In genomic region chr1:32048440-32048839, GRCh38 we compare ENCODE assay signal across 18 cellular contexts.
"Had no signal": no experiment of that assay in that cellular context is flagged by ENCODE, and none has a peak within 500 bp of the region (broad histone marks: within the 10 kb centered on the region; RNA-seq: fewer than 3 reads in every experiment).

No MANE protein-coding gene starts in this region.

- ATAC-seq: activated T-helper 17 cell treated with anti-CD3 and anti-CD28 coated beads, Interleukin-2, amount 50 U/mL, for 72 hours; left lobe of liver; SK-N-SH treated with all-trans-retinoic acid at 6 μM for 48 hours had no signal

- H3K4me3 Mint-ChIP-seq: activated CD4-positive, alpha-beta T cell treated with anti-CD3 and anti-CD28 coated beads, Interleukin-2, amount 10 ng/mL, durations not matched to agents 7 days and 5 days; activated T-helper 17 cell treated with anti-CD3 and anti-CD28 coated beads, Interleukin-2, amount 50 U/mL, for 72 hours had no signal

- H3K36me3 ChIP-seq: uterus had no signal

- H3K9me3 ChIP-seq: ascending aorta, breast epithelium, tibial nerve, uterus had no signal

- H3K4me3 ChIP-seq: ascending aorta, breast epithelium, tibial nerve, uterus had no signal

- H3K4me1 Mint-ChIP-seq: activated CD4-positive, alpha-beta T cell treated with anti-CD3 and anti-CD28 coated beads, Interleukin-2, amount 10 ng/mL, durations not matched to agents 7 days and 5 days had no signal

- H3K27ac ChIP-seq: ascending aorta, breast epithelium, tibial nerve, uterus had no signal

- H3K27me3 Mint-ChIP-seq: activated CD4-positive, alpha-beta T cell treated with anti-CD3 and anti-CD28 coated beads, Interleukin-2, amount 10 ng/mL, durations not matched to agents 7 days and 5 days; activated T-helper 17 cell treated with anti-CD3 and anti-CD28 coated beads, Interleukin-2, amount 50 U/mL, for 72 hours had no signal

- H3K4me1 ChIP-seq: ascending aorta, breast epithelium, tibial nerve, uterus had no signal

- H3K27me3 ChIP-seq: ascending aorta, breast epithelium, tibial nerve, uterus had no signal

- H3K27ac Mint-ChIP-seq: activated CD4-positive, alpha-beta T cell treated with anti-CD3 and anti-CD28 coated beads, Interleukin-2, amount 10 ng/mL, durations not matched to agents 7 days and 5 days; activated T-helper 17 cell treated with anti-CD3 and anti-CD28 coated beads, Interleukin-2, amount 50 U/mL, for 72 hours had no signal

- H3K9me3 Mint-ChIP-seq: activated CD4-positive, alpha-beta T cell treated with anti-CD3 and anti-CD28 coated beads, Interleukin-2, amount 10 ng/mL, durations not matched to agents 7 days and 5 days; activated T-helper 17 cell treated with anti-CD3 and anti-CD28 coated beads, Interleukin-2, amount 50 U/mL, for 72 hours had no signal

- DNase-seq: activated CD4-positive, alpha-beta T cell treated with anti-CD3 and anti-CD28 coated beads, Interleukin-2, amount 10 ng/mL, durations not matched to agents 7 days and 5 days; activated naive CD4-positive, alpha-beta T cell; cerebellar nuclear complex; dermis blood vessel endothelial cell; hypothalamus; midbrain; occipital lobe; retina; stimulated activated naive CD4-positive, alpha-beta T cell treated with Interleukin-2 at 50 U/mL for 16 hours; T-helper 1 cell; T1000; uterus had no signal
